25 cellular contexts compared by ENCODE assay signal in the genomic region with DNA sequence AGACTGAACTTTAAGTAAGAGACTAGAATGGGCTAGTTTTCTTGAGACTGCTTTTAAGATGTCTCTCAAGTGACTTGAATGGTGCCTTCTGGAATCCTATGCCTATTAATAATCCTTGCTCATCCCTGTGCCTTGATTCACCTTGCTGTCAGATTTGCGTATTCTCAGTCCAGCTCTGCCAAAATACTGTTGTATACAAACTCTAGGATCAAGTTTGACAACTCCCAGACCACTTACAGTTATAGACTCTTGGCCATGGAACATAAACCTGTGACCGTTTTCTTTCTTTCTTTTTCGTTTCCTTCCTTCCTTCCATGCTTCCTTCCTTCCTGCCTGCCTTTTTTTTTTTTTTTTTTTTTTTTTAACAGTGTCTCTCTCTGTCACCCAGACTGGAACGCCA.
"Had no signal": no experiment of that assay in that cellular context is flagged by ENCODE, and none has a peak within 500 bp of the region (broad histone marks: within the 10 kb centered on the region; RNA-seq: fewer than 3 reads in every experiment).

No MANE protein-coding gene starts in this region.

- H3K36me3 ChIP-seq: colonic mucosa, esophagus squamous epithelium, gastrocnemius medialis, gastroesophageal sphincter, heart left ventricle, heart right ventricle had no signal

- H3K4me3 Mint-ChIP-seq: dendritic cell treated with granulocyte-macrophage colony-stimulating factor and Interleukin-4, amounts not matched to agents 40 ng/mL and 50 ng/mL, for 4 days; effector memory CD8-positive, alpha-beta T cell; endodermal cell had no signal

- H3K4me1 Mint-ChIP-seq: endodermal cell had no signal

- ATAC-seq: effector memory CD8-positive, alpha-beta T cell; esophagus mucosa; foreskin keratinocyte; gastrocnemius medialis; gastroesophageal sphincter; heart left ventricle; heart right ventricle had no signal

- H3K27ac Mint-ChIP-seq: dendritic cell treated with granulocyte-macrophage colony-stimulating factor and Interleukin-4, amounts not matched to agents 40 ng/mL and 50 ng/mL, for 4 days; effector memory CD8-positive, alpha-beta T cell; endodermal cell had no signal

- H3K27ac ChIP-seq: colonic mucosa, coronary artery, dorsolateral prefrontal cortex, epithelial cell of prostate, esophagus squamous epithelium, foreskin keratinocyte, gastrocnemius medialis, gastroesophageal sphincter, heart left ventricle, heart right ventricle, hepatocyte had no signal

- DNase-seq: colonic mucosa; cortex of kidney; dermis blood vessel endothelial cell; dorsolateral prefrontal cortex; effector CD4-positive, alpha-beta T cell; effector CD8-positive, alpha-beta T cell; effector memory CD4-positive, alpha-beta T cell; effector memory CD8-positive, alpha-beta T cell; endodermal cell; erythroblast; esophagus squamous epithelium; foreskin fibroblast; foreskin keratinocyte; foreskin melanocyte; gastrocnemius medialis; glutamatergic neuron; head of caudate nucleus; heart left ventricle; heart right ventricle had no signal

- H3K27me3 Mint-ChIP-seq: dendritic cell treated with granulocyte-macrophage colony-stimulating factor and Interleukin-4, amounts not matched to agents 40 ng/mL and 50 ng/mL, for 4 days; effector memory CD8-positive, alpha-beta T cell had no signal

- H3K27me3 ChIP-seq: colonic mucosa, dorsolateral prefrontal cortex, esophagus squamous epithelium, foreskin keratinocyte, gastrocnemius medialis, gastroesophageal sphincter, heart left ventricle, heart right ventricle, hepatocyte had no signal

- H3K9me3 ChIP-seq: colonic mucosa, gastrocnemius medialis had no signal

- H3K4me3 ChIP-seq: colonic mucosa, coronary artery, dorsolateral prefrontal cortex, esophagus squamous epithelium, gastrocnemius medialis, gastroesophageal sphincter, heart left ventricle, heart right ventricle, hepatocyte had no signal

- H3K4me1 ChIP-seq: colonic mucosa, esophagus squamous epithelium, gastrocnemius medialis, gastroesophageal sphincter, heart left ventricle, heart right ventricle had no signal
